In the genomic region with DNA sequence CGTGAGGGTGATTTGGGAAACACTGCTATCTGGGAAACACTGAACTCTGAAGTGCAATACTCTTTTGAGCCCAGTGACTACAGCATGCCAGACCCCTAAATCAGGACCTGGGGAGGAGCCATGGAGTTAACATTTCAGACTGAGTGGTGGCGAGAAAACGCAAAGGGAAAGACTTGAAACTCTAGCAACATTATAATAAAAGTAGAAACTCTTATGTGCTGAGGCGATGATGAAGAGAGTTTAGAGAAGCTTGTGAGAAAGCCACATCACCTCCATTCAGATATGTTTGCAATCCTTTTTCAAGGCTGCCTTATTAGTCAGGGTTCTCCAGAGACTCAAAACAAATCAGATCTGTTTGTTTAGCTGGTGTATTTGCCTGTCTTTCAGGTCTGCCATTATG, we compare ENCODE assay signal across 1 cellular context.
TF ChIP-seq lines count a peak whose summit lies in the region.

No MANE protein-coding gene starts in this region.

TF ChIP-seq in K562, 482 proteins besides CTCF, POLR2A, EP300 and RAD21:
- TF ChIP-seq, protein P1, sequence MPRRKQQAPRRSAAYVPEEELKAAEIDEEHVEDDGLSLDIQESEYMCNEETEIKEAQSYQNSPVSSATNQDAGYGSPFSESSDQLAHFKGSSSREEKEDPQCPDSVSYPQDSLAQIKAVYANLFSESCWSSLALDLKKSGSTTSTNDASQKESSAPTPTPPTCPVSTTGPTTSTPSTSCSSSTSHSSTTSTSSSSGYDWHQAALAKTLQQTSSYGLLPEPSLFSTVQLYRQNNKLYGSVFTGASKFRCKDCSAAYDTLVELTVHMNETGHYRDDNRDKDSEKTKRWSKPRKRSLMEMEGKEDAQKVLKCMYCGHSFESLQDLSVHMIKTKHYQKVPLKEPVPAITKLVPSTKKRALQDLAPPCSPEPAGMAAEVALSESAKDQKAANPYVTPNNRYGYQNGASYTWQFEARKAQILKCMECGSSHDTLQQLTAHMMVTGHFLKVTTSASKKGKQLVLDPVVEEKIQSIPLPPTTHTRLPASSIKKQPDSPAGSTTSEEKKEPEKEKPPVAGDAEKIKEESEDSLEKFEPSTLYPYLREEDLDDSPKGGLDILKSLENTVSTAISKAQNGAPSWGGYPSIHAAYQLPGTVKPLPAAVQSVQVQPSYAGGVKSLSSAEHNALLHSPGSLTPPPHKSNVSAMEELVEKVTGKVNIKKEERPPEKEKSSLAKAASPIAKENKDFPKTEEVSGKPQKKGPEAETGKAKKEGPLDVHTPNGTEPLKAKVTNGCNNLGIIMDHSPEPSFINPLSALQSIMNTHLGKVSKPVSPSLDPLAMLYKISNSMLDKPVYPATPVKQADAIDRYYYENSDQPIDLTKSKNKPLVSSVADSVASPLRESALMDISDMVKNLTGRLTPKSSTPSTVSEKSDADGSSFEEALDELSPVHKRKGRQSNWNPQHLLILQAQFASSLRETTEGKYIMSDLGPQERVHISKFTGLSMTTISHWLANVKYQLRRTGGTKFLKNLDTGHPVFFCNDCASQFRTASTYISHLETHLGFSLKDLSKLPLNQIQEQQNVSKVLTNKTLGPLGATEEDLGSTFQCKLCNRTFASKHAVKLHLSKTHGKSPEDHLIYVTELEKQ (CRISPR knock-in tag; IDR thresholded peaks at IDR 0.05), result no peak
- TF ChIP-seq ASH1L (IDR thresholded peaks at IDR 0.05; ENCODE audit: borderline replicate concordance, low read depth, partially characterized antibody) (no peak), MIER1 (IDR thresholded peaks at IDR 0.05; ENCODE audit: low read depth) (0 out of 2 replicates have a peak, but pooled peaks have one; percentile 66), SLC30A9 (CRISPR knock-in tag; IDR thresholded peaks at IDR 0.05) (no peak), CREB1 (IDR thresholded peaks at IDR 0.05) (no peak), CREB1 (CRISPR knock-in tag; IDR thresholded peaks at IDR 0.05) (no peak), NCOA4 (IDR thresholded peaks at IDR 0.05; ENCODE audit: partially characterized antibody) (no peak)
